Comparison of ENCODE assay signal across 8 cellular contexts in genomic region chr11:78416285-78417174, GRCh38. TPM values are rescaled to one million over a fixed set of nuclear protein-coding genes. Genes with fewer than 3 reads are reported as not detected.
DNase-seq lines count a peak whose midpoint lies in the region; ATAC-seq and TF ChIP-seq lines count a peak whose summit lies in the region.

No MANE protein-coding gene starts in this region.

- H3K36me3 Mint-ChIP-seq in central memory CD8-positive, alpha-beta T cell (ENCODE audit: insufficient read depth): peaks cover 14% of the 10 kb centered on the region

- H3K27me3 ChIP-seq in kidney epithelial cell (ENCODE audit: control insufficient read depth, insufficient read depth, low read length): no peaks in the 10 kb centered on the region

- H3K4me3 Mint-ChIP-seq in central memory CD8-positive, alpha-beta T cell: peak overlapping the region; percentile 93

- peak; percentile 57 for ATAC-seq in GM18907 (IDR thresholded peaks at IDR 0.05; ENCODE audit: unreplicated experiment)
- ATAC-seq in HG03196 (IDR thresholded peaks at IDR 0.05; ENCODE audit: unreplicated experiment): peak; percentile 54
- ATAC-seq in activated CD4-positive, CD25-positive, alpha-beta regulatory T cell treated with anti-CD3 and anti-CD28 coated beads, Interleukin-2, amount 50 U/mL, for 24 hours: peak; percentile 62 to 64
- peak; percentile 53 for ATAC-seq in central memory CD8-positive, alpha-beta T cell (replicated peaks; ENCODE audit: extremely low read depth, poor library complexity, severe bottlenecking)

- peak; percentile 37 for TF ChIP-seq CTCF in kidney epithelial cell (IDR thresholded peaks at IDR 0.05; ENCODE audit: insufficient read depth, low read length, poor library complexity, severe bottlenecking)

- peak overlapping the region; percentile 71 for H3K4me3 ChIP-seq in kidney epithelial cell (ENCODE audit: low read depth, low read length)

- DNase-seq in ACHN (peak; percentile 89), NCI-H345 (lab: John Stamatoyannopoulos, UW) (peak; percentile 83), kidney epithelial cell (ENCODE audit: low read depth) (no peak)
- peak; percentile 63 to 66 for DNase-seq in central memory CD8-positive, alpha-beta T cell (ENCODE audit: low spot score in 2 of 2)
- DNase-seq in stimulated activated CD4-positive, alpha-beta T cell treated with anti-CD3 and anti-CD28 coated beads, Interleukin-15, amount 100 ng/mL, for 24 hours: peak; percentile 82

- H3K9me3 Mint-ChIP-seq in central memory CD8-positive, alpha-beta T cell: no peaks in the 10 kb centered on the region

- H3K27ac Mint-ChIP-seq in central memory CD8-positive, alpha-beta T cell (ENCODE audit: low read depth): peak overlapping the region; percentile 87

- in situ Hi-C loops in ACHN (cut with HindIII; ENCODE audit: low pct_ligation_motif_present, low pct_unique_long_range_greater_than_20kb, low sequenced_read_pairs): no loop called here

- peaks cover 27% of the 10 kb centered on the region for H3K4me1 Mint-ChIP-seq in central memory CD8-positive, alpha-beta T cell

- H3K27me3 Mint-ChIP-seq in central memory CD8-positive, alpha-beta T cell: peaks cover 13% of the 10 kb centered on the region

- H3K36me3 ChIP-seq in kidney epithelial cell (ENCODE audit: control insufficient read depth, insufficient read depth, low read length): no peaks in the 10 kb centered on the region

RNA-seq across cellular contexts. Expression of gene GAB2, which starts 1.1 kb away (rescaled TPM):
- 13.1 and 19.8 TPM in 2 replicates for total RNA-seq in kidney epithelial cell
